8 cellular contexts compared by ENCODE assay signal in genomic region chr11:65524747-65525658, GRCh38. TPM values are rescaled to one million over a fixed set of nuclear protein-coding genes. Genes with fewer than 3 reads are reported as not detected.
DNase-seq lines count a peak whose midpoint lies in the region; ATAC-seq and TF ChIP-seq lines count a peak whose summit lies in the region.

Gene SCYL1 (plus strand): TSS chr11:65525083. CDS start chr11:65525154, 71 bp downstream.

- ATAC-seq in GM19328 (IDR thresholded peaks at IDR 0.05; ENCODE audit: unreplicated experiment) = peak; percentile 55
- peak; percentile 93 for ATAC-seq in left ventricle myocardium superior

- POLR2A ChIA-PET in BJ (lab: Charles Lee) = interaction anchor here (0.6 to 0.7 kb wide), 4 partner anchors 11 to 792 kb away, joined by 3 read pairs; partner anchors contain the start of gene CD248

- peak within 1 kb of the TSS; percentile 71 for H3K27ac ChIP-seq in urinary bladder (ENCODE audit: low read depth)

- no peaks in the 10 kb centered on the region for H3K4me1 ChIP-seq in urinary bladder (ENCODE audit: insufficient read depth)

- DNase-seq in BJ (ENCODE audit: low read depth) (no peak), T-helper 2 cell (peak; percentile 64 to 77 (median 72)), amygdala (lab: John Stamatoyannopoulos, UW) (peak in 55 of 56 donors; percentile 20 to 92 (median 78)), left ventricle myocardium superior (peak; percentile 89), pulmonary artery endothelial cell (ENCODE audit: low read depth, low spot score) (no peak)
- no peak for DNase-seq in Jurkat, Clone E6-1 (ENCODE audit: low read depth, low spot score)

- H3K36me3 ChIP-seq in BJ (ENCODE audit: control insufficient read depth, insufficient read depth, low read length) = peaks cover 15% of the 10 kb centered on the region
- peaks cover 3% of the 10 kb centered on the region for H3K36me3 ChIP-seq in urinary bladder (ENCODE audit: insufficient read depth)

- CTCF ChIA-PET in BJ (lab: Yijun Ruan, JAX) = interaction anchor here (0.7 to 3.0 kb wide), 8 partner anchors 14 to 108 kb away, joined by 3 to 12 read pairs (median 3); partner anchors contain the start of genes FAM89B, NEAT1 and ZNRD2

- WGBS in urinary bladder = under 1% methylated on average over 80 of the region's 87 CpGs

- H3K4me3 ChIP-seq in BJ (ENCODE audit: low read depth, low read length) (peak within 1 kb of the TSS; percentile 96), urinary bladder (ENCODE audit: low read depth, low read length) (peak within 1 kb of the TSS; percentile 97)
- H3K4me3 ChIP-seq in Jurkat, Clone E6-1 (ENCODE audit: low read length) = peak within 1 kb of the TSS; percentile 77

- intact Hi-C loops in left ventricle myocardium superior (cut with micrococcal nuclease) = no loop called here

- H3K27me3 ChIP-seq in BJ (ENCODE audit: control insufficient read depth, insufficient read depth, low read length) = no peaks in the 10 kb centered on the region

- TF ChIP-seq CTCF in BJ (IDR thresholded peaks at IDR 0.05; ENCODE audit: insufficient read depth, low read depth, low read length) = no peak

RNA-seq across cellular contexts. Expression of gene SCYL1, which starts in this region (rescaled TPM):
- polyA plus RNA-seq in BJ (2011; rRNA removed) (81.7 and 134 TPM in 2 replicates), urinary bladder (82.0 TPM)
- polyA minus RNA-seq in BJ (2011; rRNA and poly(A)+ RNA removed) = 73.5 and 101 TPM in 2 replicates
- 69.4 TPM for polyA plus RNA-seq in Jurkat, Clone E6-1 (2012; ENCODE audit: insufficient read depth, insufficient read length)
- total RNA-seq in left ventricle myocardium superior (60.4 TPM), pulmonary artery endothelial cell (60.9 and 77.9 TPM in 2 replicates), urinary bladder (43.4 TPM)

Comparison
In these comparisons a context has a peak if more than half of its experiments do, and no peak if none do; other contexts are left out.
1. DNase-seq: peak in T-helper 2 cell (5 of 5), amygdala (55 of 56) and left ventricle myocardium superior (single experiment); none in BJ (single experiment), Jurkat, Clone E6-1 (single experiment) and pulmonary artery endothelial cell (single experiment).
2. Peak in every context shown above with its lines, with median percentiles within 50 percentile points of each other: H3K4me3 ChIP-seq.